27 cellular contexts compared by ENCODE assay signal in genomic region chr10:131154306-131155025, GRCh38.
"Had no signal": no experiment of that assay in that cellular context is flagged by ENCODE, and none has a peak within 500 bp of the region (broad histone marks: within the 10 kb centered on the region; RNA-seq: fewer than 3 reads in every experiment).

No MANE protein-coding gene starts in this region.

- H3K36me3 ChIP-seq: neural progenitor cell, neutrophil, pancreas, right lobe of liver, sigmoid colon, suprapubic skin, tibial artery, transverse colon, vagina had no signal

- H3K4me1 Mint-ChIP-seq: natural killer cell; stimulated activated effector memory CD8-positive, alpha-beta T cell treated with anti-CD3 and anti-CD28 coated beads, Interleukin-12 subunit alpha, Interleukin-12 subunit beta, amount 100 ng/mL, for 72 hours; stimulated activated naive B cell treated with anti-CD40 and anti-IgM and Interleukin-4, amounts not matched to agents 10 μg/mL and 1 μg/mL and 100 μg/mL, for 72 hours had no signal

- H3K4me1 ChIP-seq: pancreas, psoas muscle, right lobe of liver, sigmoid colon, suprapubic skin, testis, tibial artery, transverse colon, vagina had no signal

- H3K4me2 ChIP-seq: neural progenitor cell had no signal

- H3K27ac ChIP-seq: neural progenitor cell, neutrophil, pancreas, psoas muscle, right lobe of liver, sigmoid colon, suprapubic skin, testis, tibial artery, transverse colon, vagina had no signal

- H3K4me3 ChIP-seq: neural progenitor cell, pancreas, psoas muscle, right lobe of liver, sigmoid colon, suprapubic skin, testis, tibial artery, transverse colon, vagina had no signal

- ATAC-seq: naive thymus-derived CD4-positive, alpha-beta T cell; natural killer cell; pancreas; psoas muscle; right cardiac atrium; right lobe of liver; stimulated activated effector memory CD8-positive, alpha-beta T cell treated with anti-CD3 and anti-CD28 coated beads, Interleukin-12 subunit alpha, Interleukin-12 subunit beta, amount 100 ng/mL, for 72 hours; stimulated activated naive B cell treated with anti-CD40 and anti-IgM and Interleukin-4, amounts not matched to agents 10 μg/mL and 1 μg/mL and 100 μg/mL, for 72 hours had no signal

- DNase-seq: naive thymus-derived CD4-positive, alpha-beta T cell; natural killer cell; nucleus accumbens; psoas muscle; right cardiac atrium; sigmoid colon; small intestine; stimulated activated CD4-positive, alpha-beta T cell treated with anti-CD3 and anti-CD28 coated beads, Interleukin-12 subunit alpha, Interleukin-12 subunit beta, amount 100 ng/mL, for 4 hours; stimulated activated CD4-positive, alpha-beta T cell treated with anti-CD3 and anti-CD28 coated beads, Interleukin-1b, Interleukin-23, amount 100 ng/mL, for 48 hours; stimulated activated CD4-positive, alpha-beta T cell treated with anti-CD3 and anti-CD28 coated beads, Interleukin-4, amount 100 ng/mL, for 1 hour; stimulated activated naive B cell treated with anti-CD40 and anti-IgM and Interleukin-4, amounts not matched to agents 10 μg/mL and 1 μg/mL and 100 μg/mL, for 72 hours; stimulated activated naive CD4-positive, alpha-beta T cell treated with Interleukin-2 at 50 U/mL for 16 hours; substantia nigra; testis; tibial artery; transverse colon had no signal

- H3K9ac ChIP-seq: neural progenitor cell had no signal

- H3K36me3 Mint-ChIP-seq: natural killer cell; neural progenitor cell; stimulated activated effector memory CD8-positive, alpha-beta T cell treated with anti-CD3 and anti-CD28 coated beads, Interleukin-12 subunit alpha, Interleukin-12 subunit beta, amount 100 ng/mL, for 72 hours; stimulated activated naive B cell treated with anti-CD40 and anti-IgM and Interleukin-4, amounts not matched to agents 10 μg/mL and 1 μg/mL and 100 μg/mL, for 72 hours had no signal

- H3K27me3 Mint-ChIP-seq: stimulated activated naive CD8-positive, alpha-beta T cell treated with anti-CD3 and anti-CD28 coated beads, Interleukin-15, Interleukin-2, amounts not matched to agents 100 ng/mL and 50 ng/mL, for 24 hours had no signal

- H2AFZ ChIP-seq: neural progenitor cell had no signal

- H3K27me3 ChIP-seq: neural progenitor cell, neutrophil, pancreas, right lobe of liver, sigmoid colon, testis, transverse colon, vagina had no signal

- H3K9me3 ChIP-seq: neutrophil, pancreas, psoas muscle, right lobe of liver, testis, transverse colon, vagina had no signal

- H3K4me3 Mint-ChIP-seq: naive thymus-derived CD4-positive, alpha-beta T cell; natural killer cell; nephron; neural progenitor cell; stimulated activated effector memory CD8-positive, alpha-beta T cell treated with anti-CD3 and anti-CD28 coated beads, Interleukin-12 subunit alpha, Interleukin-12 subunit beta, amount 100 ng/mL, for 72 hours; stimulated activated naive B cell treated with anti-CD40 and anti-IgM and Interleukin-4, amounts not matched to agents 10 μg/mL and 1 μg/mL and 100 μg/mL, for 72 hours; stimulated activated naive CD8-positive, alpha-beta T cell treated with anti-CD3 and anti-CD28 coated beads, Interleukin-15, Interleukin-2, amounts not matched to agents 100 ng/mL and 50 ng/mL, for 24 hours; type B pancreatic cell had no signal

- H3K27ac Mint-ChIP-seq: naive thymus-derived CD4-positive, alpha-beta T cell; natural killer cell; nephron; neural progenitor cell; progenitor cell of endocrine pancreas; stimulated activated effector memory CD8-positive, alpha-beta T cell treated with anti-CD3 and anti-CD28 coated beads, Interleukin-12 subunit alpha, Interleukin-12 subunit beta, amount 100 ng/mL, for 72 hours; stimulated activated naive B cell treated with anti-CD40 and anti-IgM and Interleukin-4, amounts not matched to agents 10 μg/mL and 1 μg/mL and 100 μg/mL, for 72 hours; stimulated activated naive CD8-positive, alpha-beta T cell treated with anti-CD3 and anti-CD28 coated beads, Interleukin-15, Interleukin-2, amounts not matched to agents 100 ng/mL and 50 ng/mL, for 24 hours; type B pancreatic cell had no signal
